8 cellular contexts compared by ENCODE assay signal in the genomic region with DNA sequence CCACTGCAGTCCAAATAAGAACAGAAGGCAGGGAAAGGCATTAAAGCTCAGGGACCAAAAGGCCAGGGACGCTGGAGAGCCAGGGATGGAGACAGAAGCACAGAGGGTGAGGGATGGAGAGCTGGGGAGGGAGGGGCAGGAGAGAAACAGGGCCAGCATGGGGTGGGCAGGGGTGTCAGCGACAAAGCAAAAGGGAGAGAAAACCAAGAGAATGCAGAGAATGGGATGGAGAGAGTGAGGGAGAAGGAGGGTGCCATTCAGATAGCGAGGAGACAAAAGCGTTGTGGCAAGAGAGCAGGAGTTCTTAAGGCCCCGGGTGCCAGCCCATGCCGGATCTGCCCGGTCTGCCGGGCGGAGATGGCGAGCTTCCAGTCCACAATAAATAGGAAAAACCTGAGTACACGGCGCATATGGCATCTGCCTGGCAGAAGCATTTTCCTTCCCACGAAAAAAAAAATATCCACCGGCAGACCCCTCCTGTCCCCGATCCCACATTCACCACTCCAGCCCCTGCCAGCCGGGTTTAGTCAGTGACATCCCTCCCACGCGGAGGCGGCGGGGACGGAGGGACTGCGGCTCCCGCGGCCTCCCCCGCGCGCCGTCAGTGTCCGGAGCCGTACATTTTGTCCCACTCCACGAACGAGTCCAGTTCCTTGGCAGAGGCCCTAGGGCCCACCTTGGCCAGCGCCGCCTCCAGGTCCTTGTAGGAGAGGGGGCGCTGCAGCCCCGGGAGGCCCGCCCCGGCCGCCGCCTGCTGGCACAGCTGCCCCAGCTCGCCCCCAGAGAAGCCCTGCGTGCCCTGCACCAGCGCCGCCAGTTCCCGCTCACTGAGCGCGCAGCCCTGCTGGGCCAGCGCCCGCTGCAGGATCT. TPM values are rescaled to one million over a fixed set of nuclear protein-coding genes. Genes with fewer than 3 reads are reported as not detected.
DNase-seq lines count a peak whose midpoint lies in the region; TF ChIP-seq lines count a peak whose summit lies in the region.

No MANE protein-coding gene starts in this region.

- H3K4me3 ChIP-seq in cardiac fibroblast (replicated peaks in 1 of 2; ENCODE audit: low read depth in 2 of 2, low read length in 2 of 2) (peak overlapping the region; percentile 23 to 38), mesodermal cell (ENCODE audit: extremely low read depth, insufficient read depth, low read length, poor library complexity, severe bottlenecking) (peak overlapping the region; percentile 25), OCI-LY7 (ENCODE audit: low read depth, low read length, poor library complexity, severe bottlenecking) (no peak overlapping the region)

- intact Hi-C loops in OCI-LY7 (cut with micrococcal nuclease; ENCODE audit: unreplicated experiment): no loop called here

- WGBS in mesodermal cell (ENCODE audit: insufficient coverage in 2 of 2), 2 experiments: 50 to 52% methylated on average over 21 to 44 of the region's 49 CpGs

- CTCF ChIA-PET in OCI-LY7 (lab: Charles Lee; ENCODE audit: unreplicated experiment): no interaction called here

- H2AFZ ChIP-seq in OCI-LY7 (ENCODE audit: low read length): no peak overlapping the region

- no peaks in the 10 kb centered on the region for H3K9me2 ChIP-seq in OCI-LY7 (ENCODE audit: insufficient read depth, low read length)

- POLR2A ChIA-PET in OCI-LY7 (lab: Charles Lee): no interaction called here

- H3K4me1 ChIP-seq in mesodermal cell (ENCODE audit: control insufficient read depth, insufficient read depth, low read length, poor library complexity, severe bottlenecking) (peaks cover 3% of the 10 kb centered on the region), OCI-LY7 (ENCODE audit: insufficient read depth, low read length, poor library complexity, severe bottlenecking) (no peaks in the 10 kb centered on the region)

- no peak for TF ChIP-seq CTCF in cardiac fibroblast (IDR thresholded peaks at IDR 0.05; ENCODE audit: low read depth, low read length)
- TF ChIP-seq CTCF in OCI-LY7 (conservative IDR thresholded peaks at IDR 0.05; ENCODE audit: low read length): no peak

- H3K79me2 ChIP-seq in OCI-LY7 (ENCODE audit: insufficient read depth, low read depth, low read length): no peaks in the 10 kb centered on the region

- H3K27ac ChIP-seq in mesodermal cell (ENCODE audit: low read depth, low read length, severe bottlenecking) (no peak overlapping the region), OCI-LY7 (ENCODE audit: low read depth, low read length, poor library complexity, severe bottlenecking) (no peak overlapping the region)

- no TSS peak for BruUV-seq in OCI-LY7 (replicated peaks; lab: Mats Ljungman, UMichigan)

- no peak overlapping the region for H3K4me2 ChIP-seq in OCI-LY7 (ENCODE audit: low read length)

- no peaks in the 10 kb centered on the region for H4K20me1 ChIP-seq in OCI-LY7 (ENCODE audit: insufficient read depth, low read length)

- no peaks in the 10 kb centered on the region for H3K9me3 ChIP-seq in mesodermal cell (ENCODE audit: control insufficient read depth, low read length)
- H3K9me3 ChIP-seq in OCI-LY7 (ENCODE audit: low read length): no peaks in the 10 kb centered on the region

- peaks cover 21% of the 10 kb centered on the region for H3K36me3 ChIP-seq in mesodermal cell (ENCODE audit: control insufficient read depth, insufficient read depth, low read length)
- H3K36me3 ChIP-seq in OCI-LY7 (ENCODE audit: insufficient read depth, low read length): no peaks in the 10 kb centered on the region

- peak; percentile 43 for DNase-seq in NCI-H1105 treated with DMSO at 0.1 percent for 48 hours (lab: John Stamatoyannopoulos, UW)
- no peak for DNase-seq in NCI-H1105 (lab: John Stamatoyannopoulos, UW)
- peak; percentile 81 for DNase-seq in NCI-H2171 (lab: John Stamatoyannopoulos, UW)
- DNase-seq in cardiac fibroblast (ENCODE audit: low read depth in 2 of 2): peak in 1 of 2 donors; percentile 22
- no peak for DNase-seq in DMS79 (lab: John Stamatoyannopoulos, UW)
- no peak for DNase-seq in OCI-LY7 (ENCODE audit: low spot score)
- no peak for DNase-seq in Kasumi-1 (lab: John Stamatoyannopoulos, UW)

RNA-seq across cellular contexts. Expression of gene FIGNL2, which starts 28.4 kb away (rescaled TPM):
- polyA plus RNA-seq in mesodermal cell (2013, experiment 1 of 2): 25.1 TPM
- polyA plus RNA-seq in mesodermal cell (2013, experiment 2 of 2): 23.3 TPM
- total RNA-seq in OCI-LY7 (2014; rRNA removed; shearing (Covaris generic)): not detected in 2 replicates
- not detected in 2 replicates for total RNA-seq in OCI-LY7 (2022)

Comparison
In these comparisons a context has a peak if more than half of its experiments do, and no peak if none do; other contexts are left out.
1. DNase-seq: peak in NCI-H1105 treated with DMSO at 0.1 percent for 48 hours (single experiment) and NCI-H2171 (single experiment); none in NCI-H1105 (single experiment), DMS79 (single experiment), OCI-LY7 (single experiment) and Kasumi-1 (0 of 2).